In the genomic region with DNA sequence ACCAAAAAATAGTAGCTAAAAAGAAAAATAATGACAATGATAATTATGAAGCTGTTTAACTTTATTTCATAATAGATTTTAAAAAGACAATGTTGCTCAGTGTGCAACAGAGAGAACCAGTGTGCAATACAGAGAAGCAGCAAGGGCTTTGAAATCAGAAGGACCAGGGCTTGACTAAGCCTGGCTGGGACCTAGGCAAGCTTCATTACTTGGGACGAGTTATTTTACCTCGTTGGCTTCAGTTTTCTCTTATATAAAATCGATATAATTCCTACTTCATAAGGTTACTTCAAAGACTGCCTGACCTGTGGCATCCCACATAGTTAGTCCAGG, we compare ENCODE assay signal across 20 cellular contexts. TPM values are rescaled to one million over a fixed set of nuclear protein-coding genes. Genes with fewer than 3 reads are reported as not detected.
DNase-seq lines count a peak whose midpoint lies in the region; ATAC-seq and TF ChIP-seq lines count a peak whose summit lies in the region.
"Had no signal": no experiment of that assay in that cellular context is flagged by ENCODE, and none has a peak within 500 bp of the region (broad histone marks: within the 10 kb centered on the region; RNA-seq: fewer than 3 reads in every experiment).

No MANE protein-coding gene starts in this region.

- H4K8ac ChIP-seq in trophoblast cell (ENCODE audit: low read depth, low read length) = no peak overlapping the region

- H4K91ac ChIP-seq in trophoblast cell (ENCODE audit: low read depth, low read length) = no peak overlapping the region

- H3K4me3 ChIP-seq in mammary epithelial cell (replicated peaks in 1 of 3; ENCODE audit: insufficient read depth in 1 of 3, low read depth in 2 of 3, low read length in 3 of 3) = peak overlapping the region in 2 of 3 experiments; percentile 5 to 13
- H3K4me3 ChIP-seq in right atrium auricular region = no peak overlapping the region
- H3K4me3 ChIP-seq in trophoblast cell (ENCODE audit: low read depth, low read length) = no peak overlapping the region
- H3K4me3 ChIP-seq: BLaER1 treated with 17β-estradiol and CSF1 and Interleukin-3, amounts not matched to agents 10 nM and 100 nM; lung had no signal

- H3K27ac Mint-ChIP-seq in type B pancreatic cell = peak overlapping the region; percentile 86
- H3K27ac Mint-ChIP-seq: H9; natural killer cell treated with Interleukin-12 subunit alpha and Interleukin-12 subunit beta and Interleukin-15 and Interleukin-18, amount 100 ng/mL, for 72 hours had no signal

- H3K36me3 ChIP-seq in mammary epithelial cell (ENCODE audit: insufficient read depth, low read length) (no peaks in the 10 kb centered on the region), right atrium auricular region (peaks cover 7% of the 10 kb centered on the region), trophoblast cell (ENCODE audit: control insufficient read depth in 1 of 2, insufficient read depth in 2 of 2, low read length in 2 of 2) (peaks cover 2 to 15% of the 10 kb centered on the region in 2 experiments)

- 0% methylated on average over 1 of the region's 3 CpGs for WGBS in mammary epithelial cell (ENCODE audit: low coverage, missing lambda C conversion rate)
- no CpG with 5 or more reads among the region's 3 CpGs for WGBS in trophoblast cell (ENCODE audit: extremely low coverage, insufficient coverage, insufficient read length)

- no peaks in the 10 kb centered on the region for H3K27me3 Mint-ChIP-seq in type B pancreatic cell
- H3K27me3 Mint-ChIP-seq: brain; natural killer cell treated with Interleukin-12 subunit alpha and Interleukin-12 subunit beta and Interleukin-15 and Interleukin-18, amount 100 ng/mL, for 72 hours had no signal

- H3K27me3 ChIP-seq in mammary epithelial cell (ENCODE audit: insufficient read depth, low read length) (no peaks in the 10 kb centered on the region), right atrium auricular region (no peaks in the 10 kb centered on the region), trophoblast cell (ENCODE audit: insufficient read depth, low read length) (no peaks in the 10 kb centered on the region)
- H3K27me3 ChIP-seq: BLaER1 treated with 17β-estradiol and CSF1 and Interleukin-3, amounts not matched to agents 10 nM and 100 nM had no signal

- in situ Hi-C loops in mammary epithelial cell (cut with MboI; ENCODE audit: low sequenced_read_pairs in 2 of 2) = loop anchor here in 1 of 2 donors (25.0 kb wide), 1 partner anchor 1208 kb away; no protein-coding TSS in a partner anchor

- H3K4me1 Mint-ChIP-seq in type B pancreatic cell (ENCODE audit: unreplicated experiment) = peaks cover 30% of the 10 kb centered on the region

- no TSS peak for BruUV-seq in mammary epithelial cell (replicated peaks; lab: Mats Ljungman, UMichigan)

- H3K4me1 ChIP-seq in mammary epithelial cell (ENCODE audit: insufficient read depth, low read length) (peaks cover 89% of the 10 kb centered on the region), right atrium auricular region (peaks cover 0 to 70% of the 10 kb centered on the region in 2 donors), trophoblast cell (ENCODE audit: control insufficient read depth in 1 of 2, insufficient read depth in 2 of 2, low read length in 2 of 2) (peaks cover 0 to 6% of the 10 kb centered on the region in 2 experiments)

- H2BK5ac ChIP-seq in trophoblast cell (ENCODE audit: low read depth, low read length, poor library complexity) = no peak overlapping the region

- H3K36me3 Mint-ChIP-seq in type B pancreatic cell = peaks cover 37% of the 10 kb centered on the region

- no peak overlapping the region for H2AK5ac ChIP-seq in trophoblast cell (ENCODE audit: low read length)

- no peak for DNase-seq in mammary epithelial cell
- no peak for DNase-seq in right atrium auricular region (ENCODE audit: low spot score)
- DNase-seq in trophoblast cell = no peak
- DNase-seq in type B pancreatic cell (ENCODE audit: extremely low spot score, unreplicated experiment) = no peak
- DNase-seq in NCI-H748 (lab: John Stamatoyannopoulos, UW; ENCODE audit: unreplicated experiment) = no peak
- no peak for DNase-seq in T-helper 1 cell
- DNase-seq in NCI-H2227 (lab: John Stamatoyannopoulos, UW; ENCODE audit: unreplicated experiment) = no peak
- DNase-seq: activated CD4-positive, alpha-beta T cell treated with anti-CD3 and anti-CD28 coated beads for 4 hours; activated naive CD4-positive, alpha-beta T cell; H9; NCI-H1694; NCI-H446; retina; stimulated activated CD4-positive, alpha-beta T cell treated with anti-CD3 and anti-CD28 coated beads, Interleukin-2, amount 100 ng/mL, for 48 hours; T-helper 9 cell had no signal

- H2AFZ ChIP-seq in mammary epithelial cell (ENCODE audit: low read depth, low read length) = no peak overlapping the region
- no peak overlapping the region for H2AFZ ChIP-seq in trophoblast cell (ENCODE audit: insufficient read depth, low read length, poor library complexity)

- CTCF ChIA-PET in mammary epithelial cell (lab: Charles Lee; ENCODE audit: low non-redundant PET) = interaction anchor here (0.6 kb wide), 1 partner anchor 17 kb away, joined by 6 read pairs; no protein-coding TSS in a partner anchor

- ATAC-seq in GM19463 (IDR thresholded peaks at IDR 0.05; ENCODE audit: unreplicated experiment) = no peak
- ATAC-seq: natural killer cell treated with Interleukin-12 subunit alpha and Interleukin-12 subunit beta and Interleukin-15 and Interleukin-18, amount 100 ng/mL, for 72 hours had no signal

- no peaks in the 10 kb centered on the region for H4K20me1 ChIP-seq in mammary epithelial cell (ENCODE audit: insufficient read depth, low read length)

- intact Hi-C loops in mammary epithelial cell (cut with micrococcal nuclease) = loop anchor here (5.0 to 10.0 kb wide), 2 partner anchors 156 to 167 kb away; a partner anchor contains a TSS

- dilution Hi-C loops in mammary epithelial cell (cut with HindIII; ENCODE audit: low sequenced_read_pairs) = no loop called here

- no peak overlapping the region for H2BK12ac ChIP-seq in trophoblast cell (ENCODE audit: low read length)

- H2BK120ac ChIP-seq in trophoblast cell (ENCODE audit: insufficient read depth, low read length, poor library complexity) = no peak overlapping the region

- TF ChIP-seq CTCF in mammary epithelial cell (conservative IDR thresholded peaks at IDR 0.05 in 1 of 2, IDR thresholded peaks at IDR 0.05 in 1 of 2; ENCODE audit: extremely low read depth in 1 of 2, insufficient read depth in 1 of 2, low read depth in 1 of 2, low read length in 2 of 2) (no peak), right atrium auricular region (IDR thresholded peaks at IDR 0.05) (no peak), type B pancreatic cell (conservative IDR thresholded peaks at IDR 0.05) (no peak)

- no peak overlapping the region for H3K23ac ChIP-seq in trophoblast cell (ENCODE audit: low read length)

- H3K4me3 Mint-ChIP-seq in type B pancreatic cell = peak overlapping the region; percentile 65
- H3K4me3 Mint-ChIP-seq: brain; H9; natural killer cell treated with Interleukin-12 subunit alpha and Interleukin-12 subunit beta and Interleukin-15 and Interleukin-18, amount 100 ng/mL, for 72 hours had no signal

- H3K9ac ChIP-seq in mammary epithelial cell (ENCODE audit: insufficient read depth, low read length) = peak overlapping the region; percentile 68
- no peak overlapping the region for H3K9ac ChIP-seq in trophoblast cell (ENCODE audit: low read length)
- H3K9ac ChIP-seq: BLaER1 treated with 17β-estradiol and CSF1 and Interleukin-3, amounts not matched to agents 10 nM and 100 nM had no signal

- peak overlapping the region; percentile 58 for H3K4ac ChIP-seq in trophoblast cell (ENCODE audit: low read depth, low read length)

- H3K79me2 ChIP-seq in mammary epithelial cell (ENCODE audit: insufficient read depth, low read length) = peaks cover 65% of the 10 kb centered on the region
- H3K79me2 ChIP-seq in trophoblast cell (ENCODE audit: control insufficient read depth, insufficient read depth, low read length, poor library complexity) = peaks cover 2% of the 10 kb centered on the region

- peaks cover 10% of the 10 kb centered on the region for H3K9me3 Mint-ChIP-seq in type B pancreatic cell
- H3K9me3 Mint-ChIP-seq: brain; H9; natural killer cell treated with Interleukin-12 subunit alpha and Interleukin-12 subunit beta and Interleukin-15 and Interleukin-18, amount 100 ng/mL, for 72 hours had no signal

- no peak overlapping the region for H4K12ac ChIP-seq in trophoblast cell (ENCODE audit: low read depth, low read length)

- no peaks in the 10 kb centered on the region for H3K9me3 ChIP-seq in mammary epithelial cell (replicated peaks; ENCODE audit: insufficient read depth, low read length)
- H3K9me3 ChIP-seq in right atrium auricular region = no peaks in the 10 kb centered on the region
- no peaks in the 10 kb centered on the region for H3K9me3 ChIP-seq in trophoblast cell (ENCODE audit: insufficient read depth, low read depth, low read length)
- H3K9me3 ChIP-seq: BLaER1 treated with 17β-estradiol and CSF1 and Interleukin-3, amounts not matched to agents 10 nM and 100 nM had no signal

- H3K4me2 ChIP-seq in mammary epithelial cell (ENCODE audit: insufficient read depth, low read depth, low read length) (peak overlapping the region; percentile 74), trophoblast cell (ENCODE audit: low read length) (no peak overlapping the region)
- H3K4me2 ChIP-seq: BLaER1 treated with 17β-estradiol and CSF1 and Interleukin-3, amounts not matched to agents 10 nM and 100 nM had no signal

- H3K14ac ChIP-seq in trophoblast cell (ENCODE audit: low read length) = no peak overlapping the region

- H3K79me1 ChIP-seq in trophoblast cell (ENCODE audit: low read length) = no peaks in the 10 kb centered on the region

- peak overlapping the region; percentile 93 for H3K27ac ChIP-seq in mammary epithelial cell (ENCODE audit: insufficient read depth, low read depth, low read length)
- H3K27ac ChIP-seq in right atrium auricular region = peak overlapping the region; percentile 11 to 24
- peak overlapping the region; percentile 20 for H3K27ac ChIP-seq in trophoblast cell (ENCODE audit: low read depth, low read length)
- H3K27ac ChIP-seq: BLaER1 treated with 17β-estradiol and CSF1 and Interleukin-3, amounts not matched to agents 10 nM and 100 nM had no signal

- H3K18ac ChIP-seq in trophoblast cell (ENCODE audit: low read length) = no peak overlapping the region

RNA-seq across cellular contexts. Expression of a gene that starts 56.9 kb away (rescaled TPM):
- total RNA-seq in mammary epithelial cell (100 to 1,000 TPM in 1 of 2 donors, 10 to 100 TPM in 1; 37.5 to 125 TPM), right atrium auricular region (10 to 100 TPM; 62.0 to 81.6 TPM), type B pancreatic cell (ENCODE audit: low replicate concordance) (43.7 and 81.7 TPM in 2 replicates)
- polyA plus RNA-seq in mammary epithelial cell = 20.0 TPM
- 33.9 TPM for polyA minus RNA-seq in mammary epithelial cell
- polyA plus RNA-seq in trophoblast cell (2013) = 173 and 175 TPM in 2 replicates

Comparison
In these comparisons a context has a peak if more than half of its experiments do, and no peak if none do; other contexts are left out.
1. H3K27ac ChIP-seq: peak in every context shown above with its lines; median percentile 93 in mammary epithelial cell; 20 in trophoblast cell; 18 in right atrium auricular region.
2. H3K4me3 ChIP-seq: peak in mammary epithelial cell (2 of 3); none in right atrium auricular region (0 of 2) and trophoblast cell (single experiment).